1 cellular context compared by ENCODE assay signal in genomic region chr10:47299989-47300931, GRCh38.
TF ChIP-seq lines count a peak whose summit lies in the region.

GDF10 (plus strand) TSS chr10:47300197; CDS start chr10:47300652, 455 bp downstream.

TF ChIP-seq in IMR-90, 13 proteins besides CTCF, POLR2A, EP300 and RAD21 (continued from another document):
- TF ChIP-seq ELK1 (IDR thresholded peaks at IDR 0.05; ENCODE audit: borderline replicate concordance, low read depth, low read length) (no peak), BHLHE40 (IDR thresholded peaks at IDR 0.05; ENCODE audit: low read depth, low read length) (no peak), MAFK (IDR thresholded peaks at IDR 0.05; ENCODE audit: low read depth, low read length) (no peak), FOS (IDR thresholded peaks at IDR 0.05; ENCODE audit: low read depth, low read length) (no peak), SMC3 (IDR thresholded peaks at IDR 0.05; ENCODE audit: low read depth, low read length) (no peak), RCOR1 (IDR thresholded peaks at IDR 0.05; ENCODE audit: insufficient replicate concordance, low read length) (no peak), CEBPB (IDR thresholded peaks at IDR 0.05; ENCODE audit: low read depth, low read length) (no peak)
